In genomic region chr16:66928702-66929388, GRCh38 we compare ENCODE assay signal across 1 cellular context.
TF ChIP-seq lines count a peak whose summit lies in the region.

No MANE protein-coding gene starts in this region.

TF ChIP-seq in endothelial cell of umbilical vein, 7 proteins besides CTCF, POLR2A, EP300 and RAD21:
- no peak for TF ChIP-seq FOS (IDR thresholded peaks at IDR 0.05; ENCODE audit: borderline replicate concordance, insufficient read depth, low read length)
- TF ChIP-seq MYC (IDR thresholded peaks at IDR 0.05; ENCODE audit: low read depth, low read length): no peak
- TF ChIP-seq GATA2 (IDR thresholded peaks at IDR 0.05; ENCODE audit: insufficient read depth, insufficient read length, low read depth, low read length): no peak
- TF ChIP-seq EZH2 (IDR thresholded peaks at IDR 0.05; ENCODE audit: borderline replicate concordance, low read depth, low read length, severe bottlenecking): no peak
- no peak for TF ChIP-seq MAX (IDR thresholded peaks at IDR 0.05; ENCODE audit: insufficient read depth, insufficient read length)
- TF ChIP-seq POLR2AphosphoS5 (IDR thresholded peaks at IDR 0.05; ENCODE audit: insufficient read depth, low read depth, low read length): no peak
- TF ChIP-seq JUN (IDR thresholded peaks at IDR 0.05; ENCODE audit: borderline replicate concordance, insufficient read depth, insufficient read length, low read depth): no peak
